Comparison of ENCODE assay signal across 1 cellular context in the genomic region with DNA sequence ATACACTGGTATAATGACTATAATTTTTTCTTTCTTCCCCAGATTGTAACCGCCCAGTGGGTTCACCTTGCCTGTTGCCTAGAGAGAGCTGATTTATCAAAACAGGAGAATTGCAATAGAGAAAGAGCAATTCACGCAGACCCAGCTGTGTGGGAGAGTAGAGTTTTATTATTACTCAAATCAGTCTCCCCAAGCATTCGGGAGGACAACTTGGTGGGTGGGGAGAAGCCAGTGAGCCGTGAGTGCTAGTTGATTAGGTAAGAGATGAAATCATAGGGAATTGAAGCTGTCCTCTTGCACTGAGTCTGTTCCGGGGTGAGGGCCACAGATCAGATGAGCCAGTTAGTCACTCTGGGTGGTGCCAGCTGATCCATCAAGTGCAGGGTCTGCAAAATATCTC.
TF ChIP-seq lines count a peak whose summit lies in the region.

No MANE protein-coding gene starts in this region.

TF ChIP-seq in K562, 482 proteins besides CTCF, POLR2A, EP300 and RAD21 (continued from another document):
- TF ChIP-seq FOXM1 (IDR thresholded peaks at IDR 0.05; ENCODE audit: low read depth): no peak
- TF ChIP-seq FOXM1 (CRISPR knock-in tag; IDR thresholded peaks at IDR 0.05; ENCODE audit: low read depth): no peak
- no peak for TF ChIP-seq ZNF75A (CRISPR knock-in tag; IDR thresholded peaks at IDR 0.05)
